Comparison of ENCODE assay signal across 1 cellular context in genomic region chr14:54220122-54220691, GRCh38.
TF ChIP-seq lines count a peak whose summit lies in the region.

No MANE protein-coding gene starts in this region.

TF ChIP-seq in H1, 55 proteins besides CTCF, POLR2A, EP300 and RAD21:
- TF ChIP-seq HDAC2 (IDR thresholded peaks at IDR 0.05; ENCODE audit: borderline replicate concordance in 1 of 2, low read depth in 2 of 2, low read length in 2 of 2): 0 out of 4 replicates have a peak, but pooled peaks of 1 of the 2 experiments have one; percentile 42
- peak; percentile 61 for TF ChIP-seq EZH2 (IDR thresholded peaks at IDR 0.05; ENCODE audit: low read depth, low read length, severe bottlenecking)
- no peak for TF ChIP-seq CHD7 (IDR thresholded peaks at IDR 0.05; ENCODE audit: insufficient replicate concordance, low read length)
- peak; percentile 57; the same call in 1 of the 2 replicates for TF ChIP-seq SUZ12 (IDR thresholded peaks at IDR 0.05; ENCODE audit: low read length)
- TF ChIP-seq MAX (IDR thresholded peaks at IDR 0.05): peak; percentile 27; the same call in 1 of the 2 replicates
- peak; percentile 63 for TF ChIP-seq KDM4A (IDR thresholded peaks at IDR 0.05; ENCODE audit: low read depth, low read length, severe bottlenecking)
- no peak for TF ChIP-seq GTF2F1 (IDR thresholded peaks at IDR 0.05; ENCODE audit: borderline replicate concordance, low read depth, low read length)
